ENCODE assay signal across 27 cellular contexts in the genomic region with DNA sequence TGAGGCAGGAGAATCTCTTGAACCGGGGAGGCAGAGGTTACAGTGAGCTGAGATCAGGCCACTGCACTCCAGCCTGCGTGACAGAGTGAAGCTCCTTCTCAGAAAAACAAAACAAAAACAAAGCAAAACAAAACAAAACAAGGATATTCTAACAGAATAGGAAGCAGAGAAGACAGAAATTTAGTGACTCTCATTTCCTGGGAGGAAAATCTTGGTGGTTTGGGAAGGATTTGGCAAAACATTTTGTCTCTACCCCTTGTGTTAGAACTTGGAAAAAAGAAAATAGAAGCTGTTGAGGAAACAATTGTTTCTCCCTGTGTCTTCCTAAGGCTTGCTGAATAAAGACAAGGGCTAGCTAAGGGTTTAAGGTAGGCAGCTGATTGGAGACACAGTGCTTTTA.
"Had no signal": no experiment of that assay in that cellular context is flagged by ENCODE, and none has a peak within 500 bp of the region (broad histone marks: within the 10 kb centered on the region; RNA-seq: fewer than 3 reads in every experiment).

No MANE protein-coding gene starts in this region.

- H3K36me3 Mint-ChIP-seq: activated CD8-positive, alpha-beta memory T cell treated with anti-CD3 and anti-CD28 coated beads, Interleukin-2, amount 10 ng/mL, durations not matched to agents 7 days and 5 days; activated naive CD4-positive, alpha-beta T cell treated with anti-CD3 and anti-CD28 coated beads, Interleukin-2, amount 50 U/mL, for 24 hours; brain; naive thymus-derived CD4-positive, alpha-beta T cell; T-cell had no signal

- H3K4me3 ChIP-seq: heart right ventricle, right lobe of liver, skin epidermis, upper lobe of left lung, vagina had no signal

- H3K27ac Mint-ChIP-seq: activated B cell treated with CpG ODN at 0.5 μM for 24 hours; activated CD8-positive, alpha-beta memory T cell treated with anti-CD3 and anti-CD28 coated beads, Interleukin-2, amount 10 ng/mL, durations not matched to agents 7 days and 5 days; activated CD8-positive, alpha-beta T cell treated with anti-CD3 and anti-CD28 coated beads, Interleukin-2, amount 10 ng/mL, durations not matched to agents 7 days and 5 days; activated naive CD4-positive, alpha-beta T cell treated with anti-CD3 and anti-CD28 coated beads, Interleukin-2, amount 50 U/mL, for 24 hours; activated naive CD8-positive, alpha-beta T cell treated with anti-CD3 and anti-CD28 coated beads, Interleukin-2, amount 50 U/mL, for 24 hours; activated T-helper 2 cell treated with anti-CD3 and anti-CD28 coated beads, Interferon-gamma antibody, Interleukin-2, Interleukin-4, amounts not matched to agents 10 μg/mL and 5 μg/mL and 100 μg/mL, durations not matched to agents 14 hours and 24 hours and 36 hours; brain; effector memory CD8-positive, alpha-beta T cell; naive thymus-derived CD4-positive, alpha-beta T cell; progenitor cell of endocrine pancreas; T-cell had no signal

- H3K4me1 ChIP-seq: foreskin keratinocyte, heart right ventricle, right lobe of liver, upper lobe of left lung, vagina had no signal

- ATAC-seq: activated CD8-positive, alpha-beta memory T cell treated with anti-CD3 and anti-CD28 coated beads, Interleukin-2, amount 10 ng/mL, durations not matched to agents 7 days and 5 days; activated CD8-positive, alpha-beta T cell treated with anti-CD3 and anti-CD28 coated beads, Interleukin-2, amount 10 ng/mL, durations not matched to agents 7 days and 5 days; activated naive CD8-positive, alpha-beta T cell treated with anti-CD3 and anti-CD28 coated beads, Interleukin-2, amount 50 U/mL, for 24 hours; effector memory CD8-positive, alpha-beta T cell; esophagus mucosa; foreskin keratinocyte; naive thymus-derived CD4-positive, alpha-beta T cell; right lobe of liver; stimulated activated naive CD8-positive, alpha-beta T cell treated with anti-CD3 and anti-CD28 coated beads, Interleukin-15, Interleukin-2, amounts not matched to agents 100 U/mL and 50 U/mL, for 24 hours; T-cell had no signal

- H3K9me3 ChIP-seq: heart right ventricle, right lobe of liver, upper lobe of left lung, vagina had no signal

- H3K4me1 Mint-ChIP-seq: activated B cell treated with CpG ODN at 0.5 μM for 24 hours; activated CD8-positive, alpha-beta memory T cell treated with anti-CD3 and anti-CD28 coated beads, Interleukin-2, amount 10 ng/mL, durations not matched to agents 7 days and 5 days; activated naive CD4-positive, alpha-beta T cell treated with anti-CD3 and anti-CD28 coated beads, Interleukin-2, amount 50 U/mL, for 24 hours; activated naive CD8-positive, alpha-beta T cell treated with anti-CD3 and anti-CD28 coated beads, Interleukin-2, amount 50 U/mL, for 24 hours; brain; naive thymus-derived CD4-positive, alpha-beta T cell; neural crest cell; T-cell had no signal

- DNase-seq: activated B cell treated with CpG ODN at 0.5 μM for 24 hours; activated CD4-positive, alpha-beta T cell treated with anti-CD3 and anti-CD28 coated beads, Interleukin-2, amount 50 U/mL, for 1 hour; activated CD8-positive, alpha-beta memory T cell treated with anti-CD3 and anti-CD28 coated beads, Interleukin-2, amount 10 ng/mL, durations not matched to agents 7 days and 5 days; activated CD8-positive, alpha-beta T cell treated with anti-CD3 and anti-CD28 coated beads, Interleukin-2, amount 10 ng/mL, durations not matched to agents 7 days and 5 days; activated naive CD8-positive, alpha-beta T cell treated with anti-CD3 and anti-CD28 coated beads, Interleukin-2, amount 50 U/mL, for 24 hours; activated T-cell treated with anti-CD3 and anti-CD28 coated beads, Interleukin-2, amount 50 U/mL, for 48 hours; cortex of kidney; effector memory CD8-positive, alpha-beta T cell; foreskin keratinocyte; heart right ventricle; midbrain; naive thymus-derived CD4-positive, alpha-beta T cell; occipital lobe; right lobe of liver; stimulated activated CD4-positive, alpha-beta T cell treated with anti-CD3 and anti-CD28 coated beads, Interleukin-12 subunit alpha, Interleukin-12 subunit beta, amount 100 ng/mL, for 4 hours; stimulated activated CD4-positive, alpha-beta T cell treated with anti-CD3 and anti-CD28 coated beads, Interleukin-4, amount 100 ng/mL, for 1 hour; stimulated activated naive CD8-positive, alpha-beta T cell treated with anti-CD3 and anti-CD28 coated beads, Interleukin-15, Interleukin-2, amounts not matched to agents 100 U/mL and 50 U/mL, for 24 hours; T-cell; upper lobe of left lung had no signal

- H3K27me3 Mint-ChIP-seq: activated B cell treated with CpG ODN at 0.5 μM for 24 hours; activated CD8-positive, alpha-beta memory T cell treated with anti-CD3 and anti-CD28 coated beads, Interleukin-2, amount 10 ng/mL, durations not matched to agents 7 days and 5 days; activated naive CD4-positive, alpha-beta T cell treated with anti-CD3 and anti-CD28 coated beads, Interleukin-2, amount 50 U/mL, for 24 hours; activated naive CD8-positive, alpha-beta T cell treated with anti-CD3 and anti-CD28 coated beads, Interleukin-2, amount 50 U/mL, for 24 hours; brain; effector memory CD8-positive, alpha-beta T cell; naive thymus-derived CD4-positive, alpha-beta T cell; progenitor cell of endocrine pancreas; T-cell had no signal

- H3K9me3 Mint-ChIP-seq: activated B cell treated with CpG ODN at 0.5 μM for 24 hours; activated naive CD4-positive, alpha-beta T cell treated with anti-CD3 and anti-CD28 coated beads, Interleukin-2, amount 50 U/mL, for 24 hours; activated naive CD8-positive, alpha-beta T cell treated with anti-CD3 and anti-CD28 coated beads, Interleukin-2, amount 50 U/mL, for 24 hours; activated T-helper 2 cell treated with anti-CD3 and anti-CD28 coated beads, Interferon-gamma antibody, Interleukin-2, Interleukin-4, amounts not matched to agents 10 μg/mL and 5 μg/mL and 100 μg/mL, durations not matched to agents 14 hours and 24 hours and 36 hours; brain; T-cell had no signal

- H3K36me3 ChIP-seq: heart right ventricle, right lobe of liver, upper lobe of left lung, vagina had no signal

- H3K27ac ChIP-seq: foreskin keratinocyte, heart right ventricle, right lobe of liver, upper lobe of left lung, vagina had no signal

- H3K27me3 ChIP-seq: foreskin keratinocyte, heart right ventricle, right lobe of liver, upper lobe of left lung, vagina had no signal

- H3K4me3 Mint-ChIP-seq: activated B cell treated with CpG ODN at 0.5 μM for 24 hours; activated CD8-positive, alpha-beta memory T cell treated with anti-CD3 and anti-CD28 coated beads, Interleukin-2, amount 10 ng/mL, durations not matched to agents 7 days and 5 days; activated CD8-positive, alpha-beta T cell treated with anti-CD3 and anti-CD28 coated beads, Interleukin-2, amount 10 ng/mL, durations not matched to agents 7 days and 5 days; activated naive CD4-positive, alpha-beta T cell treated with anti-CD3 and anti-CD28 coated beads, Interleukin-2, amount 50 U/mL, for 24 hours; activated naive CD8-positive, alpha-beta T cell treated with anti-CD3 and anti-CD28 coated beads, Interleukin-2, amount 50 U/mL, for 24 hours; brain; effector memory CD8-positive, alpha-beta T cell; naive thymus-derived CD4-positive, alpha-beta T cell; neural crest cell; T-cell had no signal
